ENCODE assay signal across 6 cellular contexts in genomic region chr6:30615958-30616810, GRCh38.
A peak's percentile ranks its signal among the peaks of the same experiment; 100 is the strongest.
DNase-seq lines count a peak whose midpoint lies in the region; ATAC-seq and TF ChIP-seq lines count a peak whose summit lies in the region.

No MANE protein-coding gene starts in this region.

- DNase-seq in CD1c-positive myeloid dendritic cell (ENCODE audit: extremely low spot score), result peak; percentile 41
- peak; percentile 67 for DNase-seq in NB4 (ENCODE audit: low read depth)
- DNase-seq in activated effector memory CD4-positive, alpha-beta T cell treated with anti-CD3 and anti-CD28 coated beads, Interleukin-2, amount 50 U/mL, for 16 hours, result peak; percentile 76
- DNase-seq in T-helper 9 cell, result no peak

- no peaks in the 10 kb centered on the region for H3K27me3 ChIP-seq in layer of hippocampus (ENCODE audit: control insufficient read depth, insufficient read depth, low read length)

- H3K4me3 ChIP-seq in NB4 (ENCODE audit: low read depth, low read length), result peak overlapping the region; percentile 99

- TF ChIP-seq POLR2A in NB4 (IDR thresholded peaks at IDR 0.05; ENCODE audit: extremely low read depth, insufficient read length), result peak; percentile 28

- TF ChIP-seq CTCF in NB4 (IDR thresholded peaks at IDR 0.05; ENCODE audit: low read depth, low read length), result no peak

- H3K27ac ChIP-seq in layer of hippocampus (ENCODE audit: low read depth, low read length), result peak overlapping the region; percentile 95

- no peak for ATAC-seq in GM21786 (IDR thresholded peaks at IDR 0.05; ENCODE audit: unreplicated experiment)
